In genomic region chr2:233061591-233062446, GRCh38 we compare ENCODE assay signal across 1 cellular context.
TF ChIP-seq lines count a peak whose summit lies in the region.

No MANE protein-coding gene starts in this region.

TF ChIP-seq in HepG2, 621 proteins besides CTCF, POLR2A, EP300 and RAD21 (continued from another document and continues in another):
- TF ChIP-seq HNF1A (IDR thresholded peaks at IDR 0.05; ENCODE audit: low read depth) (no peak; the same call in 1 of the 2 replicates), HNF1A (CRISPR knock-in tag; IDR thresholded peaks at IDR 0.05; ENCODE audit: borderline replicate concordance) (peak; percentile 39; the same call in 1 of the 2 replicates), CHD4 (IDR thresholded peaks at IDR 0.05; ENCODE audit: borderline replicate concordance, low read length) (peak; percentile 88), RXRB (CRISPR knock-in tag; IDR thresholded peaks at IDR 0.05; ENCODE audit: borderline replicate concordance) (peak; percentile 75; the same call in 1 of the 2 replicates), MEIS2 (CRISPR knock-in tag; IDR thresholded peaks at IDR 0.05) (no peak), NONO (IDR thresholded peaks at IDR 0.05) (no peak), NONO (CRISPR knock-in tag; conservative IDR thresholded peaks at IDR 0.05) (peak; percentile 89), ETV5 (CRISPR knock-in tag; IDR thresholded peaks at IDR 0.05; ENCODE audit: borderline replicate concordance) (peak; percentile 54; the same call in 1 of the 2 replicates), ZIK1 (CRISPR knock-in tag; IDR thresholded peaks at IDR 0.05; ENCODE audit: borderline replicate concordance, low read depth) (no peak), ZSCAN21 (CRISPR knock-in tag; IDR thresholded peaks at IDR 0.05; ENCODE audit: borderline replicate concordance) (peak; percentile 96), PCBP1 (IDR thresholded peaks at IDR 0.05; ENCODE audit: borderline replicate concordance, low read depth, low read length) (no peak), ZZZ3 (CRISPR knock-in tag; IDR thresholded peaks at IDR 0.05; ENCODE audit: borderline replicate concordance) (no peak), AFF4 (CRISPR knock-in tag; IDR thresholded peaks at IDR 0.05) (no peak), NFYB (CRISPR knock-in tag; IDR thresholded peaks at IDR 0.05) (no peak; the same call in 1 of the 2 replicates), STAG1 (CRISPR knock-in tag; IDR thresholded peaks at IDR 0.05) (peak; percentile 47), ZNF451 (CRISPR knock-in tag; IDR thresholded peaks at IDR 0.05) (peak; percentile 21; the same call in 1 of the 2 replicates), PPARG (CRISPR knock-in tag; conservative IDR thresholded peaks at IDR 0.05) (no peak), ZNF670 (CRISPR knock-in tag; IDR thresholded peaks at IDR 0.05; ENCODE audit: borderline replicate concordance) (no peak), ZNF773 (CRISPR knock-in tag; IDR thresholded peaks at IDR 0.05; ENCODE audit: borderline replicate concordance) (no peak), ZBTB42 (CRISPR knock-in tag; IDR thresholded peaks at IDR 0.05) (no peak), ZNF589 (CRISPR knock-in tag; conservative IDR thresholded peaks at IDR 0.05) (no peak), NFE2L2 (IDR thresholded peaks at IDR 0.05; ENCODE audit: low read length) (no peak), ZNF841 (CRISPR knock-in tag; IDR thresholded peaks at IDR 0.05; ENCODE audit: borderline replicate concordance) (no peak), ZBTB3 (CRISPR knock-in tag; IDR thresholded peaks at IDR 0.05; ENCODE audit: borderline replicate concordance, low read depth) (peak; percentile 90), HOXD1 (CRISPR knock-in tag; IDR thresholded peaks at IDR 0.05) (no peak), RBM39 (IDR thresholded peaks at IDR 0.05; ENCODE audit: low read depth, low read length, poor library complexity, severe bottlenecking) (peak; percentile 56), ATM (IDR thresholded peaks at IDR 0.05; ENCODE audit: borderline replicate concordance) (no peak), ZNF337 (CRISPR knock-in tag; IDR thresholded peaks at IDR 0.05; ENCODE audit: borderline replicate concordance, low read depth) (peak; percentile 92; the same call in 1 of the 2 replicates), PCBP2 (optimal IDR thresholded peaks at IDR 0.05; ENCODE audit: low read depth, low read length, poor library complexity, severe bottlenecking) (no peak), KDM4B (CRISPR knock-in tag; IDR thresholded peaks at IDR 0.05) (peak; percentile 82; the same call in 1 of the 2 replicates), HIVEP1 (CRISPR knock-in tag; IDR thresholded peaks at IDR 0.05) (peak; percentile 77; the same call in 1 of the 2 replicates), SNRNP70 (IDR thresholded peaks at IDR 0.05; ENCODE audit: low read depth, low read length) (no peak), ZNF660 (CRISPR knock-in tag; IDR thresholded peaks at IDR 0.05; ENCODE audit: borderline replicate concordance, low read depth) (no peak), CENPX (CRISPR knock-in tag; IDR thresholded peaks at IDR 0.05) (no peak), ZNF777 (CRISPR knock-in tag; IDR thresholded peaks at IDR 0.05) (no peak), RBAK (CRISPR knock-in tag; IDR thresholded peaks at IDR 0.05) (peak; percentile 83)
- TF ChIP-seq, protein P1, sequence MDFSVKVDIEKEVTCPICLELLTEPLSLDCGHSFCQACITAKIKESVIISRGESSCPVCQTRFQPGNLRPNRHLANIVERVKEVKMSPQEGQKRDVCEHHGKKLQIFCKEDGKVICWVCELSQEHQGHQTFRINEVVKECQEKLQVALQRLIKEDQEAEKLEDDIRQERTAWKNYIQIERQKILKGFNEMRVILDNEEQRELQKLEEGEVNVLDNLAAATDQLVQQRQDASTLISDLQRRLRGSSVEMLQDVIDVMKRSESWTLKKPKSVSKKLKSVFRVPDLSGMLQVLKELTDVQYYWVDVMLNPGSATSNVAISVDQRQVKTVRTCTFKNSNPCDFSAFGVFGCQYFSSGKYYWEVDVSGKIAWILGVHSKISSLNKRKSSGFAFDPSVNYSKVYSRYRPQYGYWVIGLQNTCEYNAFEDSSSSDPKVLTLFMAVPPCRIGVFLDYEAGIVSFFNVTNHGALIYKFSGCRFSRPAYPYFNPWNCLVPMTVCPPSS (IDR thresholded peaks at IDR 0.05): no peak
- TF ChIP-seq, protein P2, sequence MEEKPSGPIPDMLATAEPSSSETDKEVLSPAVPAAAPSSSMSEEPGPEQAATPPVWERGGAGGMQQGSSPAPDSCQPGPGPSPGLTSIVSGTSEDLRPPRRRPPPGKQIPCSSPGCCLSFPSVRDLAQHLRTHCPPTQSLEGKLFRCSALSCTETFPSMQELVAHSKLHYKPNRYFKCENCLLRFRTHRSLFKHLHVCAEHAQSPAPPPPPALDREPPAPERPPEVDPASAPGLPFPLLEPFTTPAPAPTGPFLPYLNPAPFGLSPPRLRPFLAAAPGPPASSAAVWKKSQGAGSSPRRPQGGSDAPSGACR (CRISPR knock-in tag; IDR thresholded peaks at IDR 0.05): no peak
- TF ChIP-seq, protein P3, sequence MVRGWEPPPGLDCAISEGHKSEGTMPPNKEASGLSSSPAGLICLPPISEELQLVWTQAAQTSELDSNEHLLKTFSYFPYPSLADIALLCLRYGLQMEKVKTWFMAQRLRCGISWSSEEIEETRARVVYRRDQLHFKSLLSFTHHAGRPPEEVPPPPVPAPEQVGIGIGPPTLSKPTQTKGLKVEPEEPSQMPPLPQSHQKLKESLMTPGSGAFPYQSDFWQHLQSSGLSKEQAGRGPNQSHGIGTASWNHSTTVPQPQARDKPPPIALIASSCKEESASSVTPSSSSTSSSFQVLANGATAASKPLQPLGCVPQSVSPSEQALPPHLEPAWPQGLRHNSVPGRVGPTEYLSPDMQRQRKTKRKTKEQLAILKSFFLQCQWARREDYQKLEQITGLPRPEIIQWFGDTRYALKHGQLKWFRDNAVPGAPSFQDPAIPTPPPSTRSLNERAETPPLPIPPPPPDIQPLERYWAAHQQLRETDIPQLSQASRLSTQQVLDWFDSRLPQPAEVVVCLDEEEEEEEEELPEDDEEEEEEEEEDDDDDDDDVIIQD (CRISPR knock-in tag; IDR thresholded peaks at IDR 0.05; ENCODE audit: low read depth): peak; percentile 62
- TF ChIP-seq, protein P4, sequence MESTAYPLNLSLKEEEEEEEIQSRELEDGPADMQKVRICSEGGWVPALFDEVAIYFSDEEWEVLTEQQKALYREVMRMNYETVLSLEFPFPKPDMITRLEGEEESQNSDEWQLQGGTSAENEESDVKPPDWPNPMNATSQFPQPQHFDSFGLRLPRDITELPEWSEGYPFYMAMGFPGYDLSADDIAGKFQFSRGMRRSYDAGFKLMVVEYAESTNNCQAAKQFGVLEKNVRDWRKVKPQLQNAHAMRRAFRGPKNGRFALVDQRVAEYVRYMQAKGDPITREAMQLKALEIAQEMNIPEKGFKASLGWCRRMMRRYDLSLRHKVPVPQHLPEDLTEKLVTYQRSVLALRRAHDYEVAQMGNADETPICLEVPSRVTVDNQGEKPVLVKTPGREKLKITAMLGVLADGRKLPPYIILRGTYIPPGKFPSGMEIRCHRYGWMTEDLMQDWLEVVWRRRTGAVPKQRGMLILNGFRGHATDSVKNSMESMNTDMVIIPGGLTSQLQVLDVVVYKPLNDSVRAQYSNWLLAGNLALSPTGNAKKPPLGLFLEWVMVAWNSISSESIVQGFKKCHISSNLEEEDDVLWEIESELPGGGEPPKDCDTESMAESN (CRISPR knock-in tag; conservative IDR thresholded peaks at IDR 0.05): peak; percentile 88
- TF ChIP-seq, protein P5, sequence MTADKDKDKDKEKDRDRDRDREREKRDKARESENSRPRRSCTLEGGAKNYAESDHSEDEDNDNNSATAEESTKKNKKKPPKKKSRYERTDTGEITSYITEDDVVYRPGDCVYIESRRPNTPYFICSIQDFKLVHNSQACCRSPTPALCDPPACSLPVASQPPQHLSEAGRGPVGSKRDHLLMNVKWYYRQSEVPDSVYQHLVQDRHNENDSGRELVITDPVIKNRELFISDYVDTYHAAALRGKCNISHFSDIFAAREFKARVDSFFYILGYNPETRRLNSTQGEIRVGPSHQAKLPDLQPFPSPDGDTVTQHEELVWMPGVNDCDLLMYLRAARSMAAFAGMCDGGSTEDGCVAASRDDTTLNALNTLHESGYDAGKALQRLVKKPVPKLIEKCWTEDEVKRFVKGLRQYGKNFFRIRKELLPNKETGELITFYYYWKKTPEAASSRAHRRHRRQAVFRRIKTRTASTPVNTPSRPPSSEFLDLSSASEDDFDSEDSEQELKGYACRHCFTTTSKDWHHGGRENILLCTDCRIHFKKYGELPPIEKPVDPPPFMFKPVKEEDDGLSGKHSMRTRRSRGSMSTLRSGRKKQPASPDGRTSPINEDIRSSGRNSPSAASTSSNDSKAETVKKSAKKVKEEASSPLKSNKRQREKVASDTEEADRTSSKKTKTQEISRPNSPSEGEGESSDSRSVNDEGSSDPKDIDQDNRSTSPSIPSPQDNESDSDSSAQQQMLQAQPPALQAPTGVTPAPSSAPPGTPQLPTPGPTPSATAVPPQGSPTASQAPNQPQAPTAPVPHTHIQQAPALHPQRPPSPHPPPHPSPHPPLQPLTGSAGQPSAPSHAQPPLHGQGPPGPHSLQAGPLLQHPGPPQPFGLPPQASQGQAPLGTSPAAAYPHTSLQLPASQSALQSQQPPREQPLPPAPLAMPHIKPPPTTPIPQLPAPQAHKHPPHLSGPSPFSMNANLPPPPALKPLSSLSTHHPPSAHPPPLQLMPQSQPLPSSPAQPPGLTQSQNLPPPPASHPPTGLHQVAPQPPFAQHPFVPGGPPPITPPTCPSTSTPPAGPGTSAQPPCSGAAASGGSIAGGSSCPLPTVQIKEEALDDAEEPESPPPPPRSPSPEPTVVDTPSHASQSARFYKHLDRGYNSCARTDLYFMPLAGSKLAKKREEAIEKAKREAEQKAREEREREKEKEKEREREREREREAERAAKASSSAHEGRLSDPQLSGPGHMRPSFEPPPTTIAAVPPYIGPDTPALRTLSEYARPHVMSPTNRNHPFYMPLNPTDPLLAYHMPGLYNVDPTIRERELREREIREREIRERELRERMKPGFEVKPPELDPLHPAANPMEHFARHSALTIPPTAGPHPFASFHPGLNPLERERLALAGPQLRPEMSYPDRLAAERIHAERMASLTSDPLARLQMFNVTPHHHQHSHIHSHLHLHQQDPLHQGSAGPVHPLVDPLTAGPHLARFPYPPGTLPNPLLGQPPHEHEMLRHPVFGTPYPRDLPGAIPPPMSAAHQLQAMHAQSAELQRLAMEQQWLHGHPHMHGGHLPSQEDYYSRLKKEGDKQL (CRISPR knock-in tag; IDR thresholded peaks at IDR 0.05; ENCODE audit: low read depth): 0 out of 2 replicates have a peak, but pooled peaks have one; percentile 50
- TF ChIP-seq, protein P6, sequence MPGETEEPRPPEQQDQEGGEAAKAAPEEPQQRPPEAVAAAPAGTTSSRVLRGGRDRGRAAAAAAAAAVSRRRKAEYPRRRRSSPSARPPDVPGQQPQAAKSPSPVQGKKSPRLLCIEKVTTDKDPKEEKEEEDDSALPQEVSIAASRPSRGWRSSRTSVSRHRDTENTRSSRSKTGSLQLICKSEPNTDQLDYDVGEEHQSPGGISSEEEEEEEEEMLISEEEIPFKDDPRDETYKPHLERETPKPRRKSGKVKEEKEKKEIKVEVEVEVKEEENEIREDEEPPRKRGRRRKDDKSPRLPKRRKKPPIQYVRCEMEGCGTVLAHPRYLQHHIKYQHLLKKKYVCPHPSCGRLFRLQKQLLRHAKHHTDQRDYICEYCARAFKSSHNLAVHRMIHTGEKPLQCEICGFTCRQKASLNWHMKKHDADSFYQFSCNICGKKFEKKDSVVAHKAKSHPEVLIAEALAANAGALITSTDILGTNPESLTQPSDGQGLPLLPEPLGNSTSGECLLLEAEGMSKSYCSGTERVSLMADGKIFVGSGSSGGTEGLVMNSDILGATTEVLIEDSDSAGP (CRISPR knock-in tag; IDR thresholded peaks at IDR 0.05; ENCODE audit: borderline replicate concordance): peak; percentile 87; the same call in 1 of the 2 replicates
